1 cellular context compared by ENCODE assay signal in the genomic region with DNA sequence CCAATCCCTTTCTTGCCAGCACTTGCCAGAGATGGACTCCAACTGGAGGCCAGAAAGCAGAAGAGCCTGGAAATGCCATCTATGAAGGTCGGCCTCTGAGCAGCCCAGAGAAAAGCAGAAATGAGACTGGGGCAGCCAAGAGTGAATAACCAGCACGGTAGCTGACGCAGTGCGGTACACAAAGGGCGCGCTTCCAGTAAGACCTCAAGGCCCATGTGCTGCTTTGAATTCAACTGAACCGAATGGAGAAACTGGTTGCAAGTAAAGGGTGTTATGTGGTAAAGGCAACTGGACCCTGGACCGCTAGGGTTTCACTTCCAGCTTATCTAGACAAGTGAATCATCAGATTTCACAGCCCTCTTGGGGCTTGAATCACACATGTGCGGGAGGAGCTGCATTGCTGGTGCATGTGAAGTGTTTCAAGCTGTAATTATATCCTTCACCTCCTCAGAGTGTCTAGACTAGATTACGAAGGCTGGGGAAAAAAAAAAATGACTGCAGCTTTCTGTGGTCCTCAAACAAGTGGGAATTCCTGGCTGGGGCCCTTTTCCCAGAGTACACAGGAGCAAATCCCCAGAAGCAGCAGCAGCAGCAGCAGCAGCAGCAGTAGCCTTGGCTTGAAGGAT.
TF ChIP-seq lines count a peak whose summit lies in the region.

No MANE protein-coding gene starts in this region.

TF ChIP-seq in GM23338, 12 proteins besides CTCF, POLR2A, EP300 and RAD21 (continued from another document):
- TF ChIP-seq, protein P1, sequence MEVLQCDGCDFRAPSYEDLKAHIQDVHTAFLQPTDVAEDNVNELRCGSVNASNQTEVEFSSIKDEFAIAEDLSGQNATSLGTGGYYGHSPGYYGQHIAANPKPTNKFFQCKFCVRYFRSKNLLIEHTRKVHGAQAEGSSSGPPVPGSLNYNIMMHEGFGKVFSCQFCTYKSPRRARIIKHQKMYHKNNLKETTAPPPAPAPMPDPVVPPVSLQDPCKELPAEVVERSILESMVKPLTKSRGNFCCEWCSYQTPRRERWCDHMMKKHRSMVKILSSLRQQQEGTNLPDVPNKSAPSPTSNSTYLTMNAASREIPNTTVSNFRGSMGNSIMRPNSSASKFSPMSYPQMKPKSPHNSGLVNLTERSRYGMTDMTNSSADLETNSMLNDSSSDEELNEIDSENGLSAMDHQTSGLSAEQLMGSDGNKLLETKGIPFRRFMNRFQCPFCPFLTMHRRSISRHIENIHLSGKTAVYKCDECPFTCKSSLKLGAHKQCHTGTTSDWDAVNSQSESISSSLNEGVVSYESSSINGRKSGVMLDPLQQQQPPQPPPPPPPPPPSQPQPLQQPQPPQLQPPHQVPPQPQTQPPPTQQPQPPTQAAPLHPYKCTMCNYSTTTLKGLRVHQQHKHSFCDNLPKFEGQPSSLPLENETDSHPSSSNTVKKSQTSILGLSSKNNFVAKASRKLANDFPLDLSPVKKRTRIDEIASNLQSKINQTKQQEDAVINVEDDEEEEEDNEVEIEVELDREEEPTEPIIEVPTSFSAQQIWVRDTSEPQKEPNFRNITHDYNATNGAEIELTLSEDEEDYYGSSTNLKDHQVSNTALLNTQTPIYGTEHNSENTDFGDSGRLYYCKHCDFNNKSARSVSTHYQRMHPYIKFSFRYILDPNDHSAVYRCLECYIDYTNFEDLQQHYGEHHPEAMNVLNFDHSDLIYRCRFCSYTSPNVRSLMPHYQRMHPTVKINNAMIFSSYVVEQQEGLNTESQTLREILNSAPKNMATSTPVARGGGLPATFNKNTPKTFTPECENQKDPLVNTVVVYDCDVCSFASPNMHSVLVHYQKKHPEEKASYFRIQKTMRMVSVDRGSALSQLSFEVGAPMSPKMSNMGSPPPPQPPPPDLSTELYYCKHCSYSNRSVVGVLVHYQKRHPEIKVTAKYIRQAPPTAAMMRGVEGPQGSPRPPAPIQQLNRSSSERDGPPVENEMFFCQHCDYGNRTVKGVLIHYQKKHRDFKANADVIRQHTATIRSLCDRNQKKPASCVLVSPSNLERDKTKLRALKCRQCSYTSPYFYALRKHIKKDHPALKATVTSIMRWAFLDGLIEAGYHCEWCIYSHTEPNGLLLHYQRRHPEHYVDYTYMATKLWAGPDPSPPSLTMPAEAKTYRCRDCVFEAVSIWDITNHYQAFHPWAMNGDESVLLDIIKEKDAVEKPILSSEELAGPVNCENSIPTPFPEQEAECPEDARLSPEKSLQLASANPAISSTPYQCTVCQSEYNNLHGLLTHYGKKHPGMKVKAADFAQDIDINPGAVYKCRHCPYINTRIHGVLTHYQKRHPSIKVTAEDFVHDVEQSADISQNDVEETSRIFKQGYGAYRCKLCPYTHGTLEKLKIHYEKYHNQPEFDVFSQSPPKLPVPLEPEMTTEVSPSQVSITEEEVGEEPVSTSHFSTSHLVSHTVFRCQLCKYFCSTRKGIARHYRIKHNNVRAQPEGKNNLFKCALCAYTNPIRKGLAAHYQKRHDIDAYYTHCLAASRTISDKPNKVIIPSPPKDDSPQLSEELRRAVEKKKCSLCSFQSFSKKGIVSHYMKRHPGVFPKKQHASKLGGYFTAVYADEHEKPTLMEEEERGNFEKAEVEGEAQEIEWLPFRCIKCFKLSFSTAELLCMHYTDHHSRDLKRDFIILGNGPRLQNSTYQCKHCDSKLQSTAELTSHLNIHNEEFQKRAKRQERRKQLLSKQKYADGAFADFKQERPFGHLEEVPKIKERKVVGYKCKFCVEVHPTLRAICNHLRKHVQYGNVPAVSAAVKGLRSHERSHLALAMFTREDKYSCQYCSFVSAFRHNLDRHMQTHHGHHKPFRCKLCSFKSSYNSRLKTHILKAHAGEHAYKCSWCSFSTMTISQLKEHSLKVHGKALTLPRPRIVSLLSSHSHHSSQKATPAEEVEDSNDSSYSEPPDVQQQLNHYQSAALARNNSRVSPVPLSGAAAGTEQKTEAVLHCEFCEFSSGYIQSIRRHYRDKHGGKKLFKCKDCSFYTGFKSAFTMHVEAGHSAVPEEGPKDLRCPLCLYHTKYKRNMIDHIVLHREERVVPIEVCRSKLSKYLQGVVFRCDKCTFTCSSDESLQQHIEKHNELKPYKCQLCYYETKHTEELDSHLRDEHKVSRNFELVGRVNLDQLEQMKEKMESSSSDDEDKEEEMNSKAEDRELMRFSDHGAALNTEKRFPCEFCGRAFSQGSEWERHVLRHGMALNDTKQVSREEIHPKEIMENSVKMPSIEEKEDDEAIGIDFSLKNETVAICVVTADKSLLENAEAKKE (CRISPR knock-in tag; IDR thresholded peaks at IDR 0.05) = no peak
- TF ChIP-seq ZNF331 (CRISPR knock-in tag; IDR thresholded peaks at IDR 0.05; ENCODE audit: low read depth) (no peak), EZH2 (IDR thresholded peaks at IDR 0.05; ENCODE audit: low read depth, unreplicated experiment) (no peak), JUNB (IDR thresholded peaks at IDR 0.05; ENCODE audit: unreplicated experiment) (no peak)
- TF ChIP-seq, protein P2, sequence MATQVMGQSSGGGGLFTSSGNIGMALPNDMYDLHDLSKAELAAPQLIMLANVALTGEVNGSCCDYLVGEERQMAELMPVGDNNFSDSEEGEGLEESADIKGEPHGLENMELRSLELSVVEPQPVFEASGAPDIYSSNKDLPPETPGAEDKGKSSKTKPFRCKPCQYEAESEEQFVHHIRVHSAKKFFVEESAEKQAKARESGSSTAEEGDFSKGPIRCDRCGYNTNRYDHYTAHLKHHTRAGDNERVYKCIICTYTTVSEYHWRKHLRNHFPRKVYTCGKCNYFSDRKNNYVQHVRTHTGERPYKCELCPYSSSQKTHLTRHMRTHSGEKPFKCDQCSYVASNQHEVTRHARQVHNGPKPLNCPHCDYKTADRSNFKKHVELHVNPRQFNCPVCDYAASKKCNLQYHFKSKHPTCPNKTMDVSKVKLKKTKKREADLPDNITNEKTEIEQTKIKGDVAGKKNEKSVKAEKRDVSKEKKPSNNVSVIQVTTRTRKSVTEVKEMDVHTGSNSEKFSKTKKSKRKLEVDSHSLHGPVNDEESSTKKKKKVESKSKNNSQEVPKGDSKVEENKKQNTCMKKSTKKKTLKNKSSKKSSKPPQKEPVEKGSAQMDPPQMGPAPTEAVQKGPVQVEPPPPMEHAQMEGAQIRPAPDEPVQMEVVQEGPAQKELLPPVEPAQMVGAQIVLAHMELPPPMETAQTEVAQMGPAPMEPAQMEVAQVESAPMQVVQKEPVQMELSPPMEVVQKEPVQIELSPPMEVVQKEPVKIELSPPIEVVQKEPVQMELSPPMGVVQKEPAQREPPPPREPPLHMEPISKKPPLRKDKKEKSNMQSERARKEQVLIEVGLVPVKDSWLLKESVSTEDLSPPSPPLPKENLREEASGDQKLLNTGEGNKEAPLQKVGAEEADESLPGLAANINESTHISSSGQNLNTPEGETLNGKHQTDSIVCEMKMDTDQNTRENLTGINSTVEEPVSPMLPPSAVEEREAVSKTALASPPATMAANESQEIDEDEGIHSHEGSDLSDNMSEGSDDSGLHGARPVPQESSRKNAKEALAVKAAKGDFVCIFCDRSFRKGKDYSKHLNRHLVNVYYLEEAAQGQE (IDR thresholded peaks at IDR 0.05; ENCODE audit: unreplicated experiment) = no peak
- TF ChIP-seq, protein P3, sequence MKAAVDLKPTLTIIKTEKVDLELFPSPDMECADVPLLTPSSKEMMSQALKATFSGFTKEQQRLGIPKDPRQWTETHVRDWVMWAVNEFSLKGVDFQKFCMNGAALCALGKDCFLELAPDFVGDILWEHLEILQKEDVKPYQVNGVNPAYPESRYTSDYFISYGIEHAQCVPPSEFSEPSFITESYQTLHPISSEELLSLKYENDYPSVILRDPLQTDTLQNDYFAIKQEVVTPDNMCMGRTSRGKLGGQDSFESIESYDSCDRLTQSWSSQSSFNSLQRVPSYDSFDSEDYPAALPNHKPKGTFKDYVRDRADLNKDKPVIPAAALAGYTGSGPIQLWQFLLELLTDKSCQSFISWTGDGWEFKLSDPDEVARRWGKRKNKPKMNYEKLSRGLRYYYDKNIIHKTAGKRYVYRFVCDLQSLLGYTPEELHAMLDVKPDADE (IDR thresholded peaks at IDR 0.05) = no peak
